In the genomic region with DNA sequence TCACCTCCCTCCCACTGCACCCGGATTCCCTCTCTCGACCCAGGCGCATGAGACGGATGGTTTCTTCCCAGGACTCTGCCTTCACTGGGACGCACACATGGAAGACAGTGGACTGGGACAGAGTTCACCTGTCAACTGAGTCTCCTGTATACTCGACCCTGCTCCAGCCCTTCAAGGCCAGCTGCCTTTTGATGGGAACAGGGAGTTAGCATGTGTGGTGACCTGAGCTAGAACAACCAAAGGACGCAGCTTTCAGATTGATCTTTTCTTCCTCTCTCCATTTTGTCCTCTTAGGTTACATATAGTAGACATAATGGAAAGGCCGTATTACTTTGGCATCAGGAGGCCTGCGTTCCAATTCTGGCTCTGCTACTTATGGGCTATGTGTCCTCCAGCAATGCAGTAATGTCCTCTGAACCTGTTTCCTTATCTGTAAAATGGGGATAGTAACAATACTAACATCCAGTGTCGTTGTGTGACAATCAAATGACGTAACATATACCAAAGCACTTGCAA, we compare ENCODE assay signal across 10 cellular contexts.
DNase-seq lines count a peak whose midpoint lies in the region; ATAC-seq, FAIRE-seq and TF ChIP-seq lines count a peak whose summit lies in the region.
"Had no signal": no experiment of that assay in that cellular context is flagged by ENCODE, and none has a peak within 500 bp of the region (broad histone marks: within the 10 kb centered on the region; RNA-seq: fewer than 3 reads in every experiment).

No MANE protein-coding gene starts in this region.

- H3K36me3 ChIP-seq in HEK293 (ENCODE audit: control insufficient read depth in 2 of 2, insufficient read depth in 1 of 2, low read length in 2 of 2) (no peaks in the 10 kb centered on the region), lower lobe of right lung (no peaks in the 10 kb centered on the region), mesendoderm (ENCODE audit: control insufficient read depth, insufficient read depth, low read length) (no peaks in the 10 kb centered on the region)

- no peaks in the 10 kb centered on the region for H3K79me2 ChIP-seq in mesendoderm (ENCODE audit: control insufficient read depth, insufficient read depth, low read length)

- FAIRE-seq in frontal cortex (lab: Jason Lieb, UNC) = no peak

- no peak overlapping the region for H4K5ac ChIP-seq in mesendoderm (ENCODE audit: low read length)

- no peaks in the 10 kb centered on the region for H3K4me1 ChIP-seq in HEK293 (ENCODE audit: control insufficient read depth, insufficient read depth, low read length)
- H3K4me1 ChIP-seq in lower lobe of right lung = no peaks in the 10 kb centered on the region
- H3K4me1 ChIP-seq in mesendoderm (ENCODE audit: control insufficient read depth, low read depth, low read length) = no peaks in the 10 kb centered on the region

- intact Hi-C loops in lower lobe of right lung (cut with DNase I) = no loop called here

- H2AK5ac ChIP-seq in mesendoderm (ENCODE audit: low read length) = no peak overlapping the region

- no peak overlapping the region for H3K9ac ChIP-seq in mesendoderm (ENCODE audit: low read length)

- ATAC-seq in lower lobe of right lung = peak; percentile 28 to 29
- ATAC-seq: stimulated activated memory B cell treated with anti-CD40 and anti-IgM and Interleukin-4, amounts not matched to agents 10 μg/mL and 1 μg/mL and 100 μg/mL, for 72 hours had no signal

- H3K56ac ChIP-seq in mesendoderm (ENCODE audit: low read length) = no peak overlapping the region

- no peak overlapping the region for H3K4me2 ChIP-seq in mesendoderm (ENCODE audit: low read length)

- H2BK15ac ChIP-seq in mesendoderm (replicated peaks; ENCODE audit: low read depth) = no peak overlapping the region

- H3K18ac ChIP-seq in mesendoderm (ENCODE audit: low read length) = no peak overlapping the region

- H3K9me3 ChIP-seq in HEK293 (ENCODE audit: control insufficient read depth, insufficient read depth, low read depth, low read length) (no peaks in the 10 kb centered on the region), lower lobe of right lung (no peaks in the 10 kb centered on the region)

- TF ChIP-seq CTCF in GM12875 (IDR thresholded peaks at IDR 0.05; ENCODE audit: borderline replicate concordance, insufficient read depth, low read depth, low read length) = no peak
- TF ChIP-seq CTCF in HEK293 (tag by site-specific recombination; IDR thresholded peaks at IDR 0.05) = no peak
- no peak for TF ChIP-seq CTCF in astrocyte of the cerebellum (IDR thresholded peaks at IDR 0.05; ENCODE audit: low read depth, low read length, missing control alignments)
- no peak for TF ChIP-seq CTCF in lower lobe of right lung (IDR thresholded peaks at IDR 0.05)

- no peak overlapping the region for H2BK5ac ChIP-seq in mesendoderm (ENCODE audit: low read length)

- DNase-seq in astrocyte of the cerebellum (ENCODE audit: low read depth) = no peak
- no peak for DNase-seq in lower lobe of right lung
- no peak for DNase-seq in NK-92 treated with Interleukin-12 subunit alpha and Interleukin-12 subunit beta, amount 100 ng/mL, for 24 hours (lab: John Stamatoyannopoulos, UW)
- no peak for DNase-seq in frontal cortex (ENCODE audit: low spot score in 2 of 2)
- no peak for DNase-seq in mesendoderm
- no peak for DNase-seq in COR-L47 (lab: John Stamatoyannopoulos, UW)
- DNase-seq: NCI-H510A had no signal

- WGBS in mesendoderm (ENCODE audit: extremely low coverage, insufficient coverage, low lambda C conversion rate) = no CpG with 5 or more reads among the region's 11 CpGs

- POLR2A ChIA-PET in HEK293 (lab: Yijun Ruan, JAX) = no interaction called here

- no peak overlapping the region for H3K4ac ChIP-seq in mesendoderm (ENCODE audit: low read depth, low read length)

- no peaks in the 10 kb centered on the region for H3K27me3 ChIP-seq in lower lobe of right lung (ENCODE audit: low read depth)
- H3K27me3 ChIP-seq in mesendoderm (ENCODE audit: insufficient read depth, low read length, poor library complexity) = no peaks in the 10 kb centered on the region

- CTCF ChIA-PET in HEK293 (lab: Yijun Ruan, JAX) = no interaction called here

- H3K4me3 ChIP-seq in GM12875 (ENCODE audit: low read depth, low read length) (peak overlapping the region; percentile 19), HEK293 (ENCODE audit: low read depth, low read length) (peak overlapping the region; percentile 38), astrocyte of the cerebellum (ENCODE audit: low read depth, low read length) (peak overlapping the region; percentile 45), lower lobe of right lung (peak overlapping the region; percentile 8), mesendoderm (ENCODE audit: low read length) (no peak overlapping the region)

- H3K27ac ChIP-seq in HEK293 (ENCODE audit: extremely low read depth, low read depth, low read length) (no peak overlapping the region), lower lobe of right lung (no peak overlapping the region), mesendoderm (ENCODE audit: low read depth, low read length) (no peak overlapping the region)

- no peak overlapping the region for H3K23ac ChIP-seq in mesendoderm (ENCODE audit: low read length)

- H4K8ac ChIP-seq in mesendoderm (ENCODE audit: low read depth, low read length) = no peak overlapping the region

- H2BK120ac ChIP-seq in mesendoderm (ENCODE audit: low read depth, low read length) = no peak overlapping the region

- in situ Hi-C loops in astrocyte of the cerebellum (cut with HindIII; ENCODE audit: low sequenced_read_pairs) = no loop called here

- no peaks in the 10 kb centered on the region for H3K79me1 ChIP-seq in mesendoderm (ENCODE audit: low read length)

TF ChIP-seq in HEK293, 187 proteins besides CTCF, POLR2A, EP300 and RAD21 (continues in another document):
- TF ChIP-seq ZNF2 (tag by site-specific recombination; IDR thresholded peaks at IDR 0.05) (no peak), ZNF146 (tag by site-specific recombination; IDR thresholded peaks at IDR 0.05) (no peak), ZNF221 (tag by site-specific recombination; IDR thresholded peaks at IDR 0.05; ENCODE audit: borderline replicate concordance) (no peak), ZNF571 (tag by site-specific recombination; IDR thresholded peaks at IDR 0.05) (no peak)
- TF ChIP-seq, protein P1, sequence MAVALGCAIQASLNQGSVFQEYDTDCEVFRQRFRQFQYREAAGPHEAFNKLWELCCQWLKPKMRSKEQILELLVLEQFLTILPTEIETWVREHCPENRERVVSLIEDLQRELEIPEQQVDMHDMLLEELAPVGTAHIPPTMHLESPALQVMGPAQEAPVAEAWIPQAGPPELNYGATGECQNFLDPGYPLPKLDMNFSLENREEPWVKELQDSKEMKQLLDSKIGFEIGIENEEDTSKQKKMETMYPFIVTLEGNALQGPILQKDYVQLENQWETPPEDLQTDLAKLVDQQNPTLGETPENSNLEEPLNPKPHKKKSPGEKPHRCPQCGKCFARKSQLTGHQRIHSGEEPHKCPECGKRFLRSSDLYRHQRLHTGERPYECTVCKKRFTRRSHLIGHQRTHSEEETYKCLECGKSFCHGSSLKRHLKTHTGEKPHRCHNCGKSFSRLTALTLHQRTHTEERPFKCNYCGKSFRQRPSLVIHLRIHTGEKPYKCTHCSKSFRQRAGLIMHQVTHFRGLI (tag by site-specific recombination; IDR thresholded peaks at IDR 0.05) = no peak
- TF ChIP-seq, protein P2, sequence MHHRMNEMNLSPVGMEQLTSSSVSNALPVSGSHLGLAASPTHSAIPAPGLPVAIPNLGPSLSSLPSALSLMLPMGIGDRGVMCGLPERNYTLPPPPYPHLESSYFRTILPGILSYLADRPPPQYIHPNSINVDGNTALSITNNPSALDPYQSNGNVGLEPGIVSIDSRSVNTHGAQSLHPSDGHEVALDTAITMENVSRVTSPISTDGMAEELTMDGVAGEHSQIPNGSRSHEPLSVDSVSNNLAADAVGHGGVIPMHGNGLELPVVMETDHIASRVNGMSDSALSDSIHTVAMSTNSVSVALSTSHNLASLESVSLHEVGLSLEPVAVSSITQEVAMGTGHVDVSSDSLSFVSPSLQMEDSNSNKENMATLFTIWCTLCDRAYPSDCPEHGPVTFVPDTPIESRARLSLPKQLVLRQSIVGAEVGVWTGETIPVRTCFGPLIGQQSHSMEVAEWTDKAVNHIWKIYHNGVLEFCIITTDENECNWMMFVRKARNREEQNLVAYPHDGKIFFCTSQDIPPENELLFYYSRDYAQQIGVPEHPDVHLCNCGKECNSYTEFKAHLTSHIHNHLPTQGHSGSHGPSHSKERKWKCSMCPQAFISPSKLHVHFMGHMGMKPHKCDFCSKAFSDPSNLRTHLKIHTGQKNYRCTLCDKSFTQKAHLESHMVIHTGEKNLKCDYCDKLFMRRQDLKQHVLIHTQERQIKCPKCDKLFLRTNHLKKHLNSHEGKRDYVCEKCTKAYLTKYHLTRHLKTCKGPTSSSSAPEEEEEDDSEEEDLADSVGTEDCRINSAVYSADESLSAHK (tag by site-specific recombination; IDR thresholded peaks at IDR 0.05) = no peak
- TF ChIP-seq, protein P3, sequence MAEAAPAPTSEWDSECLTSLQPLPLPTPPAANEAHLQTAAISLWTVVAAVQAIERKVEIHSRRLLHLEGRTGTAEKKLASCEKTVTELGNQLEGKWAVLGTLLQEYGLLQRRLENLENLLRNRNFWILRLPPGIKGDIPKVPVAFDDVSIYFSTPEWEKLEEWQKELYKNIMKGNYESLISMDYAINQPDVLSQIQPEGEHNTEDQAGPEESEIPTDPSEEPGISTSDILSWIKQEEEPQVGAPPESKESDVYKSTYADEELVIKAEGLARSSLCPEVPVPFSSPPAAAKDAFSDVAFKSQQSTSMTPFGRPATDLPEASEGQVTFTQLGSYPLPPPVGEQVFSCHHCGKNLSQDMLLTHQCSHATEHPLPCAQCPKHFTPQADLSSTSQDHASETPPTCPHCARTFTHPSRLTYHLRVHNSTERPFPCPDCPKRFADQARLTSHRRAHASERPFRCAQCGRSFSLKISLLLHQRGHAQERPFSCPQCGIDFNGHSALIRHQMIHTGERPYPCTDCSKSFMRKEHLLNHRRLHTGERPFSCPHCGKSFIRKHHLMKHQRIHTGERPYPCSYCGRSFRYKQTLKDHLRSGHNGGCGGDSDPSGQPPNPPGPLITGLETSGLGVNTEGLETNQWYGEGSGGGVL (tag by site-specific recombination; IDR thresholded peaks at IDR 0.05) = no peak
